In genomic region chr1:22646359-22646758, GRCh38 we compare ENCODE assay signal across 21 cellular contexts. TPM values are rescaled to one million over a fixed set of nuclear protein-coding genes. Genes with fewer than 3 reads are reported as not detected.
"Had no signal": no experiment of that assay in that cellular context is flagged by ENCODE, and none has a peak within 500 bp of the region (broad histone marks: within the 10 kb centered on the region; RNA-seq: fewer than 3 reads in every experiment).

No MANE protein-coding gene starts in this region.

- ATAC-seq: activated CD4-positive, CD25-positive, alpha-beta regulatory T cell treated with anti-CD3 and anti-CD28 coated beads, Interleukin-2, amount 50 U/mL, for 24 hours; activated CD8-positive, alpha-beta T cell treated with anti-CD3 and anti-CD28 coated beads, Interleukin-2, amount 10 ng/mL, durations not matched to agents 7 days and 5 days; left lobe of liver; right cardiac atrium; stimulated activated effector memory CD8-positive, alpha-beta T cell treated with anti-CD3 and anti-CD28 coated beads, Interleukin-12 subunit alpha, Interleukin-12 subunit beta, amount 100 ng/mL, for 72 hours had no signal

- H3K4me1 ChIP-seq: prostate gland, SJCRH30 had no signal

- H3K4me2 ChIP-seq: smooth muscle cell had no signal

- H3K36me3 ChIP-seq: prostate gland, SJCRH30, stomach had no signal

- H3K9me3 Mint-ChIP-seq: activated CD4-positive, alpha-beta T cell treated with anti-CD3 and anti-CD28 coated beads, Interleukin-2, amount 10 ng/mL, durations not matched to agents 7 days and 5 days; activated naive CD4-positive, alpha-beta T cell treated with anti-CD3 and anti-CD28 coated beads, Interleukin-2, amount 50 U/mL, for 24 hours; stimulated activated effector memory CD8-positive, alpha-beta T cell treated with anti-CD3 and anti-CD28 coated beads, Interleukin-12 subunit alpha, Interleukin-12 subunit beta, amount 100 ng/mL, for 72 hours had no signal

- H3K36me3 Mint-ChIP-seq: activated naive CD4-positive, alpha-beta T cell treated with anti-CD3 and anti-CD28 coated beads, Interleukin-2, amount 50 U/mL, for 24 hours; stimulated activated effector memory CD8-positive, alpha-beta T cell treated with anti-CD3 and anti-CD28 coated beads, Interleukin-12 subunit alpha, Interleukin-12 subunit beta, amount 100 ng/mL, for 72 hours had no signal

- H3K4me3 ChIP-seq: prostate gland, SJCRH30, smooth muscle cell had no signal

- H3K4me1 Mint-ChIP-seq: activated CD4-positive, alpha-beta T cell treated with anti-CD3 and anti-CD28 coated beads, Interleukin-2, amount 10 ng/mL, durations not matched to agents 7 days and 5 days; activated naive CD4-positive, alpha-beta T cell treated with anti-CD3 and anti-CD28 coated beads, Interleukin-2, amount 50 U/mL, for 24 hours; stimulated activated effector memory CD8-positive, alpha-beta T cell treated with anti-CD3 and anti-CD28 coated beads, Interleukin-12 subunit alpha, Interleukin-12 subunit beta, amount 100 ng/mL, for 72 hours had no signal

- H3K4me3 Mint-ChIP-seq: activated CD4-positive, alpha-beta T cell treated with anti-CD3 and anti-CD28 coated beads, Interleukin-2, amount 10 ng/mL, durations not matched to agents 7 days and 5 days; activated CD8-positive, alpha-beta T cell treated with anti-CD3 and anti-CD28 coated beads, Interleukin-2, amount 10 ng/mL, durations not matched to agents 7 days and 5 days; activated naive CD4-positive, alpha-beta T cell treated with anti-CD3 and anti-CD28 coated beads, Interleukin-2, amount 50 U/mL, for 24 hours; stimulated activated effector memory CD8-positive, alpha-beta T cell treated with anti-CD3 and anti-CD28 coated beads, Interleukin-12 subunit alpha, Interleukin-12 subunit beta, amount 100 ng/mL, for 72 hours had no signal

- H3K27ac Mint-ChIP-seq: activated CD4-positive, alpha-beta T cell treated with anti-CD3 and anti-CD28 coated beads, Interleukin-2, amount 10 ng/mL, durations not matched to agents 7 days and 5 days; activated CD8-positive, alpha-beta T cell treated with anti-CD3 and anti-CD28 coated beads, Interleukin-2, amount 10 ng/mL, durations not matched to agents 7 days and 5 days; activated naive CD4-positive, alpha-beta T cell treated with anti-CD3 and anti-CD28 coated beads, Interleukin-2, amount 50 U/mL, for 24 hours; stimulated activated effector memory CD8-positive, alpha-beta T cell treated with anti-CD3 and anti-CD28 coated beads, Interleukin-12 subunit alpha, Interleukin-12 subunit beta, amount 100 ng/mL, for 72 hours had no signal

- H3K27ac ChIP-seq: prostate gland, SJCRH30, stomach had no signal

- DNase-seq: activated CD4-positive, alpha-beta T cell treated with anti-CD3 and anti-CD28 coated beads, Interleukin-2, amount 10 ng/mL, durations not matched to agents 7 days and 5 days; activated CD8-positive, alpha-beta memory T cell treated with anti-CD3 and anti-CD28 coated beads, Interleukin-2, amount 50 U/mL, for 4 hours; activated CD8-positive, alpha-beta T cell treated with anti-CD3 and anti-CD28 coated beads, Interleukin-2, amount 10 ng/mL, durations not matched to agents 7 days and 5 days; activated gamma-delta T cell; activated T-cell treated with anti-CD3 and anti-CD28 coated beads, Interleukin-2, amount 50 U/mL, for 48 hours; amniotic stem cell; caudate nucleus; hippocampal formation; occipital lobe; SJCRH30; stimulated activated CD4-positive, alpha-beta T cell treated with anti-CD3 and anti-CD28 coated beads, Interleukin-4, amount 100 ng/mL, for 24 hours; stomach had no signal

- H3K9me3 ChIP-seq: prostate gland, SJCRH30, stomach had no signal

- H3K27me3 Mint-ChIP-seq: activated CD4-positive, alpha-beta T cell treated with anti-CD3 and anti-CD28 coated beads, Interleukin-2, amount 10 ng/mL, durations not matched to agents 7 days and 5 days had no signal

RNA-seq across cellular contexts. Expression of gene C1QC, which starts 2.9 kb away (rescaled TPM):
- total RNA-seq: activated CD4-positive, alpha-beta T cell treated with anti-CD3 and anti-CD28 coated beads, Interleukin-2, amount 10 ng/mL, durations not matched to agents 7 days and 5 days; activated CD8-positive, alpha-beta T cell treated with anti-CD3 and anti-CD28 coated beads, Interleukin-2, amount 10 ng/mL, durations not matched to agents 7 days and 5 days; glomerular endothelial cell; SJCRH30; smooth muscle cell; T-helper 1 cell treated with Interleukin-12 subunit alpha and Interleukin-12 subunit beta and Interleukin-4 antibody, amounts not matched to agents 30 ng/mL and 1 ng/mL, for 36 hours had no signal

RNA-seq across cellular contexts. Expression of gene C1QB, which starts 6.7 kb away (rescaled TPM):
- total RNA-seq: activated CD4-positive, alpha-beta T cell treated with anti-CD3 and anti-CD28 coated beads, Interleukin-2, amount 10 ng/mL, durations not matched to agents 7 days and 5 days; activated CD8-positive, alpha-beta T cell treated with anti-CD3 and anti-CD28 coated beads, Interleukin-2, amount 10 ng/mL, durations not matched to agents 7 days and 5 days; glomerular endothelial cell; SJCRH30; smooth muscle cell; T-helper 1 cell treated with Interleukin-12 subunit alpha and Interleukin-12 subunit beta and Interleukin-4 antibody, amounts not matched to agents 30 ng/mL and 1 ng/mL, for 36 hours had no signal

RNA-seq across cellular contexts. Expression of gene C1QA, which starts 9.9 kb away (rescaled TPM):
- total RNA-seq: activated CD4-positive, alpha-beta T cell treated with anti-CD3 and anti-CD28 coated beads, Interleukin-2, amount 10 ng/mL, durations not matched to agents 7 days and 5 days; activated CD8-positive, alpha-beta T cell treated with anti-CD3 and anti-CD28 coated beads, Interleukin-2, amount 10 ng/mL, durations not matched to agents 7 days and 5 days; glomerular endothelial cell; smooth muscle cell; T-helper 1 cell treated with Interleukin-12 subunit alpha and Interleukin-12 subunit beta and Interleukin-4 antibody, amounts not matched to agents 30 ng/mL and 1 ng/mL, for 36 hours had no signal
